Comparison of ENCODE assay signal across 8 cellular contexts in the genomic region with DNA sequence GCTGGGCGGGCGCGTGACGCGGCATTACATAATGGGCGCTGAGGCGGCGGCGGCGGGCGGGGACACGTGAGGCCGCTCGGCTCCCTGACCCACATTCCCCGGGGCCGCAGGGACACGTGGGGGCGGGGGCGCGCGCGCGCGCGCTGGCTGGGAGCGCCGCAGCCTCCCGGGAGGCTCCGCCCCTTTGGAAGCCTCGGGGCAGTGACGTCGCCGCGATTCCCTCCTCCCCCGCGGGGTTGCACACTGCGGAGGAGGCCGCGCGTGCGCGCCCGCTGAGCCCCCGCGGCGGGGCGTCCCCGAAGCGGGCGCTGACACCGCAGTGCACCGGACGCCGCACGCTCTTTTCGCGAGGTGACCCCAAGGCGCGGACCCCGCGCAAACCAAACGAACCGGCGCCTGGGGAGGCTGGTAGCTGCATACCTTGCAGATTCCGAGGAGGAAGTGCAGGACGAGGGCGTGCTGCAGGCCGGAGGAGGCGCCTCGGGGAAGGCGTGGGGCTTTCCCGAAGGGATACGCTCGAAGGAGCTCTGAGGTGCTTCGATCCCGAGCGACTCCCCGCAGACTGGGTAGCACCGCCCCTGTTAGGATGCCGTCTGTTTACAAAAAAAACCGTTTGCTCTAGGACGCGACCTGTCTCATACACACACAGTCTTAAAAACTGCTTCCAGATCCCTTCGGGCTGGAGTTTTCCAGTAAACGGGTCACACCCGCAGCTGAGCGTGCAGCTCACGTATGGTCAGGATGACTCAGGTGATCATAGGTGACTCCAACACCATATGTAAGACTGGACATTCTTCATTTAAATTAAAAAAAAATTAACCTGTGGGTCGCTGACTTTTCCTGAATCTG. TPM values are rescaled to one million over a fixed set of nuclear protein-coding genes. Genes with fewer than 3 reads are reported as not detected.
DNase-seq lines count a peak whose midpoint lies in the region; ATAC-seq and TF ChIP-seq lines count a peak whose summit lies in the region.

No MANE protein-coding gene starts in this region.

- H3K9ac ChIP-seq in DND-41 (ENCODE audit: low read depth, low read length): peak overlapping the region; percentile 71

- H3K4me1 ChIP-seq in DND-41 (ENCODE audit: insufficient read depth, low read length) (peaks cover 29% of the 10 kb centered on the region), esophagus muscularis mucosa (peaks cover 51 to 59% (median 55%) of the 10 kb centered on the region in 4 donors)

- H3K79me2 ChIP-seq in DND-41 (ENCODE audit: insufficient read depth, low read length): peaks cover 20% of the 10 kb centered on the region; the same call in 1 of the 2 replicates

- peak overlapping the region; percentile 85 for H3K4me2 ChIP-seq in DND-41 (ENCODE audit: insufficient read depth, low read length)

- DNase-seq in DND-41 (peak; percentile 97), KG1 (lab: John Stamatoyannopoulos, UW) (peak; percentile 88), esophagus muscularis mucosa (ENCODE audit: extremely low spot score) (peak; percentile 99), myocyte (ENCODE audit: low read depth) (peak; percentile 97)
- peak; percentile 97 to 98 for DNase-seq in activated T-cell treated with anti-CD3 and anti-CD28 coated beads, Interleukin-2, amount 50 U/mL, for 48 hours
- DNase-seq in stimulated activated CD8-positive, alpha-beta memory T cell treated with anti-CD3 and anti-CD28 coated beads, Interleukin-7, amount 100 ng/mL, for 4 hours (ENCODE audit: low read depth in 2 of 2): peak; percentile 94 to 98

- ATAC-seq in DND-41 (ENCODE audit: insufficient read depth, low read depth) (peak; percentile 81), GM21786 (IDR thresholded peaks at IDR 0.05; ENCODE audit: unreplicated experiment) (peak; percentile 68)

- TF ChIP-seq EP300 in esophagus muscularis mucosa (IDR thresholded peaks at IDR 0.05): peak; percentile 74

- TF ChIP-seq POLR2A in esophagus muscularis mucosa (IDR thresholded peaks at IDR 0.05; ENCODE audit: low read depth): peak; percentile 85

- H3K27ac ChIP-seq in DND-41 (ENCODE audit: low read length) (peak overlapping the region; percentile 42), esophagus muscularis mucosa (replicated peaks in 1 of 4) (peak overlapping the region; percentile 96 to 100 (median 100))

- peaks cover 23% of the 10 kb centered on the region for H3K27me3 ChIP-seq in DND-41 (ENCODE audit: insufficient read depth, low read length, poor library complexity)
- no peaks in the 10 kb centered on the region for H3K27me3 ChIP-seq in esophagus muscularis mucosa

- H2AFZ ChIP-seq in DND-41 (ENCODE audit: low read depth, low read length): peak overlapping the region; percentile 76

- H3K4me3 ChIP-seq in DND-41 (ENCODE audit: low read depth in 1 of 2, low read length in 2 of 2): peak overlapping the region; percentile 43 to 92; a peak in 3 of 4 replicates
- peak overlapping the region; percentile 67 to 92 (median 88) for H3K4me3 ChIP-seq in esophagus muscularis mucosa

- H3K36me3 ChIP-seq in DND-41 (ENCODE audit: insufficient read depth, low read length) (no peaks in the 10 kb centered on the region), esophagus muscularis mucosa (no peaks in the 10 kb centered on the region)

- intact Hi-C loops in esophagus muscularis mucosa (cut with DNase I): loop anchor here (2.0 kb wide), 1 partner anchor 29 kb away; a partner anchor contains a TSS

- H4K20me1 ChIP-seq in DND-41 (ENCODE audit: insufficient read depth, low read length): peaks cover 38% of the 10 kb centered on the region

- peak; percentile 12 for TF ChIP-seq CTCF in DND-41 (IDR thresholded peaks at IDR 0.05; ENCODE audit: borderline replicate concordance, extremely low read depth, low read length, poor library complexity, severe bottlenecking)
- no peak for TF ChIP-seq CTCF in esophagus muscularis mucosa (IDR thresholded peaks at IDR 0.05)

- no peaks in the 10 kb centered on the region for H3K9me3 ChIP-seq in DND-41 (ENCODE audit: insufficient read depth, low read length, severe bottlenecking)
- no peaks in the 10 kb centered on the region for H3K9me3 ChIP-seq in esophagus muscularis mucosa

- WGBS in esophagus muscularis mucosa: under 1% methylated on average over 44 of the region's 89 CpGs

TF ChIP-seq in PFSK-1, 5 proteins besides CTCF, POLR2A, EP300 and RAD21:
- TF ChIP-seq POLR2AphosphoS5 (IDR thresholded peaks at IDR 0.05; ENCODE audit: low read depth, low read length) (peak; percentile 57; the same call in 1 of the 2 replicates), TAF1 (IDR thresholded peaks at IDR 0.05; ENCODE audit: borderline replicate concordance, insufficient read depth, low read length) (0 out of 2 replicates have a peak, but pooled peaks have one; percentile 31), FOXP2 (optimal IDR thresholded peaks at IDR 0.05; ENCODE audit: borderline replicate concordance, extremely low read depth, extremely low read length, insufficient read depth) (peak; percentile 80), SIN3A (IDR thresholded peaks at IDR 0.05; ENCODE audit: borderline replicate concordance, insufficient read depth, low read length) (peak; percentile 52; the same call in 1 of the 2 replicates)
- TF ChIP-seq, protein P1, sequence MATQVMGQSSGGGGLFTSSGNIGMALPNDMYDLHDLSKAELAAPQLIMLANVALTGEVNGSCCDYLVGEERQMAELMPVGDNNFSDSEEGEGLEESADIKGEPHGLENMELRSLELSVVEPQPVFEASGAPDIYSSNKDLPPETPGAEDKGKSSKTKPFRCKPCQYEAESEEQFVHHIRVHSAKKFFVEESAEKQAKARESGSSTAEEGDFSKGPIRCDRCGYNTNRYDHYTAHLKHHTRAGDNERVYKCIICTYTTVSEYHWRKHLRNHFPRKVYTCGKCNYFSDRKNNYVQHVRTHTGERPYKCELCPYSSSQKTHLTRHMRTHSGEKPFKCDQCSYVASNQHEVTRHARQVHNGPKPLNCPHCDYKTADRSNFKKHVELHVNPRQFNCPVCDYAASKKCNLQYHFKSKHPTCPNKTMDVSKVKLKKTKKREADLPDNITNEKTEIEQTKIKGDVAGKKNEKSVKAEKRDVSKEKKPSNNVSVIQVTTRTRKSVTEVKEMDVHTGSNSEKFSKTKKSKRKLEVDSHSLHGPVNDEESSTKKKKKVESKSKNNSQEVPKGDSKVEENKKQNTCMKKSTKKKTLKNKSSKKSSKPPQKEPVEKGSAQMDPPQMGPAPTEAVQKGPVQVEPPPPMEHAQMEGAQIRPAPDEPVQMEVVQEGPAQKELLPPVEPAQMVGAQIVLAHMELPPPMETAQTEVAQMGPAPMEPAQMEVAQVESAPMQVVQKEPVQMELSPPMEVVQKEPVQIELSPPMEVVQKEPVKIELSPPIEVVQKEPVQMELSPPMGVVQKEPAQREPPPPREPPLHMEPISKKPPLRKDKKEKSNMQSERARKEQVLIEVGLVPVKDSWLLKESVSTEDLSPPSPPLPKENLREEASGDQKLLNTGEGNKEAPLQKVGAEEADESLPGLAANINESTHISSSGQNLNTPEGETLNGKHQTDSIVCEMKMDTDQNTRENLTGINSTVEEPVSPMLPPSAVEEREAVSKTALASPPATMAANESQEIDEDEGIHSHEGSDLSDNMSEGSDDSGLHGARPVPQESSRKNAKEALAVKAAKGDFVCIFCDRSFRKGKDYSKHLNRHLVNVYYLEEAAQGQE (IDR thresholded peaks at IDR 0.05; ENCODE audit: insufficient read depth in 1 of 2, low read depth in 2 of 2, low read length in 2 of 2): no peak

RNA-seq across cellular contexts. Expression of a gene that starts 1.0 kb away (rescaled TPM):
- polyA plus RNA-seq in PFSK-1 (2012; ENCODE audit: insufficient read length, low read depth): 7.2 TPM
- 10 to 100 TPM; 34.4 to 42.4 (median 38.0) TPM for total RNA-seq in esophagus muscularis mucosa
- total RNA-seq in myocyte: 15.5 and 21.1 TPM in 2 replicates
- 6.4 TPM for polyA plus RNA-seq in myocyte (2012)

RNA-seq across cellular contexts. Expression of a gene that starts 29.2 kb away (rescaled TPM):
- polyA plus RNA-seq in PFSK-1 (2012; ENCODE audit: insufficient read length, low read depth): 2,497 TPM
- total RNA-seq in esophagus muscularis mucosa (1,000 to 10,000 TPM; 1,759 to 2,538 (median 2,309) TPM), myocyte (1,284 and 1,647 TPM in 2 replicates)
- 2,127 TPM for polyA plus RNA-seq in myocyte (2012)

RNA-seq across cellular contexts. Expression of a gene that starts 29.3 kb away (rescaled TPM):
- polyA plus RNA-seq in PFSK-1 (2012; ENCODE audit: insufficient read length, low read depth): 14.8 TPM
- total RNA-seq in esophagus muscularis mucosa: 10 to 100 TPM; 23.4 to 29.4 (median 26.8) TPM
- total RNA-seq in myocyte: 27.2 and 34.1 TPM in 2 replicates
- 10.6 TPM for polyA plus RNA-seq in myocyte (2012)

Comparison
In these comparisons a context has a peak if more than half of its experiments do, and no peak if none do; other contexts are left out.
1. Peak in every context shown above with its lines: DNase-seq, ATAC-seq, H3K4me3 ChIP-seq and H3K27ac ChIP-seq.